In genomic region chr11:69486056-69486772, GRCh38 we compare ENCODE assay signal across 20 cellular contexts. TPM values are rescaled to one million over a fixed set of nuclear protein-coding genes. Genes with fewer than 3 reads are reported as not detected.
"Had no signal": no experiment of that assay in that cellular context is flagged by ENCODE, and none has a peak within 500 bp of the region (broad histone marks: within the 10 kb centered on the region; RNA-seq: fewer than 3 reads in every experiment).

No MANE protein-coding gene starts in this region.

- H3K36me3 Mint-ChIP-seq: activated naive CD4-positive, alpha-beta T cell treated with anti-CD3 and anti-CD28 coated beads, Interleukin-2, amount 10 ng/mL, durations not matched to agents 7 days and 5 days had no signal

- H3K27ac ChIP-seq: foreskin keratinocyte, SK-N-MC, stomach had no signal

- ATAC-seq: activated T-helper 17 cell treated with anti-CD3 and anti-CD28 coated beads, Interleukin-2, amount 50 U/mL, for 72 hours; foreskin keratinocyte had no signal

- H3K9me3 ChIP-seq: stomach had no signal

- H3K27me3 Mint-ChIP-seq: activated T-helper 17 cell treated with anti-CD3 and anti-CD28 coated beads, Interleukin-2, amount 50 U/mL, for 72 hours had no signal

- H3K27ac Mint-ChIP-seq: activated naive CD4-positive, alpha-beta T cell treated with anti-CD3 and anti-CD28 coated beads, Interleukin-2, amount 10 ng/mL, durations not matched to agents 7 days and 5 days; activated T-helper 17 cell treated with anti-CD3 and anti-CD28 coated beads, Interleukin-2, amount 50 U/mL, for 72 hours had no signal

- H3K9me3 Mint-ChIP-seq: activated naive CD4-positive, alpha-beta T cell treated with anti-CD3 and anti-CD28 coated beads, Interleukin-2, amount 10 ng/mL, durations not matched to agents 7 days and 5 days; activated T-helper 17 cell treated with anti-CD3 and anti-CD28 coated beads, Interleukin-2, amount 50 U/mL, for 72 hours had no signal

- DNase-seq: activated naive CD4-positive, alpha-beta T cell treated with anti-CD3 and anti-CD28 coated beads, Interleukin-2, amount 10 ng/mL, durations not matched to agents 7 days and 5 days; central memory CD4-positive, alpha-beta T cell; cortex of kidney; effector CD4-positive, alpha-beta T cell; foreskin keratinocyte; glutamatergic neuron; kidney glomerular epithelial cell; midbrain; stimulated activated CD4-positive, alpha-beta T cell treated with anti-CD3 and anti-CD28 coated beads, Interleukin-12 subunit alpha, Interleukin-12 subunit beta, amount 100 ng/mL, for 4 hours; stimulated activated CD4-positive, alpha-beta T cell treated with anti-CD3 and anti-CD28 coated beads, Interleukin-2, amount 100 ng/mL, for 24 hours; stomach had no signal

- H3K36me3 ChIP-seq: stomach had no signal

- FAIRE-seq: endothelial cell of umbilical vein had no signal

- H3K4me3 Mint-ChIP-seq: activated naive CD4-positive, alpha-beta T cell treated with anti-CD3 and anti-CD28 coated beads, Interleukin-2, amount 10 ng/mL, durations not matched to agents 7 days and 5 days; activated T-helper 17 cell treated with anti-CD3 and anti-CD28 coated beads, Interleukin-2, amount 50 U/mL, for 72 hours had no signal

- H3K4me3 ChIP-seq: lung, SK-N-MC, stomach had no signal

- H3K4me1 Mint-ChIP-seq: activated naive CD4-positive, alpha-beta T cell treated with anti-CD3 and anti-CD28 coated beads, Interleukin-2, amount 10 ng/mL, durations not matched to agents 7 days and 5 days; activated T-helper 17 cell treated with anti-CD3 and anti-CD28 coated beads, Interleukin-2, amount 50 U/mL, for 72 hours had no signal

- H3K4me1 ChIP-seq: foreskin keratinocyte had no signal

- H3K27me3 ChIP-seq: stomach had no signal

RNA-seq across cellular contexts. Expression of gene LINC01488, which starts 4.8 kb away (rescaled TPM):
- total RNA-seq: activated CD8-positive, alpha-beta memory T cell treated with anti-CD3 and anti-CD28 coated beads for 36 hours; activated T-helper 17 cell treated with anti-CD3 and anti-CD28 coated beads, Interleukin-2, amount 50 U/mL, for 72 hours; endothelial cell of umbilical vein; foreskin keratinocyte; lung; myocyte; osteocyte; stomach had no signal
- polyA plus RNA-seq: adipose tissue, endothelial cell of umbilical vein, foreskin keratinocyte, lung, neural cell, stomach had no signal
